1 cellular context compared by ENCODE assay signal in genomic region chr6:75579951-75580350, GRCh38.
TF ChIP-seq lines count a peak whose summit lies in the region.

No MANE protein-coding gene starts in this region.

TF ChIP-seq in GM23338, 12 proteins besides CTCF, POLR2A, EP300 and RAD21 (continued from another document):
- no peak for TF ChIP-seq ZNF462 (CRISPR knock-in tag; IDR thresholded peaks at IDR 0.05)
